In genomic region chr12:103965255-103965589, GRCh38 we compare ENCODE assay signal across 8 cellular contexts. TPM values are rescaled to one million over a fixed set of nuclear protein-coding genes. Genes with fewer than 3 reads are reported as not detected.
DNase-seq lines count a peak whose midpoint lies in the region; ATAC-seq, FAIRE-seq and TF ChIP-seq lines count a peak whose summit lies in the region.

No MANE protein-coding gene starts in this region.

- no peaks in the 10 kb centered on the region for H3K9me2 ChIP-seq in SK-N-SH

- H3K9me3 Mint-ChIP-seq in activated naive CD8-positive, alpha-beta T cell treated with anti-CD3 and anti-CD28 coated beads, Interleukin-2, amount 10 ng/mL, durations not matched to agents 7 days and 5 days: no peaks in the 10 kb centered on the region

- H3K4me1 ChIP-seq in SK-N-SH (ENCODE audit: control insufficient read depth in 1 of 2, insufficient read depth in 2 of 2, low read depth in 1 of 2, low read length in 1 of 2) (peaks cover 6 to 21% of the 10 kb centered on the region in 2 experiments), subcutaneous abdominal adipose tissue (ENCODE audit: control insufficient read depth in 5 of 5, insufficient read depth in 5 of 5, low read length in 5 of 5) (peaks cover 4 to 36% (median 26%) of the 10 kb centered on the region in 5 donors)

- H3K9me3 ChIP-seq in SK-N-SH: no peaks in the 10 kb centered on the region
- H3K9me3 ChIP-seq in subcutaneous abdominal adipose tissue (ENCODE audit: control insufficient read depth in 5 of 5, low read length in 5 of 5): no peaks in the 10 kb centered on the region

- DNase-seq in SK-N-SH: no peak
- DNase-seq in activated naive CD8-positive, alpha-beta T cell treated with anti-CD3 and anti-CD28 coated beads, Interleukin-2, amount 10 ng/mL, durations not matched to agents 7 days and 5 days: no peak
- peak; percentile 24 for DNase-seq in inferior parietal cortex (ENCODE audit: extremely low spot score)
- DNase-seq in GM12892 (ENCODE audit: insufficient read length): no peak

- peak overlapping the region; percentile 95 for H3K4me3 Mint-ChIP-seq in activated naive CD8-positive, alpha-beta T cell treated with anti-CD3 and anti-CD28 coated beads, Interleukin-2, amount 10 ng/mL, durations not matched to agents 7 days and 5 days

- FAIRE-seq in GM12892 (lab: Jason Lieb, UNC): no peak

- TF ChIP-seq CTCF in SK-N-SH (IDR thresholded peaks at IDR 0.05): no peak

- H4K20me1 ChIP-seq in SK-N-SH (ENCODE audit: insufficient read depth): peaks cover 12% of the 10 kb centered on the region

- ATAC-seq in SK-N-SH treated with all-trans-retinoic acid at 6 μM for 48 hours (no peak), HG03196 (IDR thresholded peaks at IDR 0.05; ENCODE audit: unreplicated experiment) (no peak), HG03378 (IDR thresholded peaks at IDR 0.05; ENCODE audit: unreplicated experiment) (no peak)
- ATAC-seq in activated naive CD8-positive, alpha-beta T cell treated with anti-CD3 and anti-CD28 coated beads, Interleukin-2, amount 10 ng/mL, durations not matched to agents 7 days and 5 days (ENCODE audit: low read depth): no peak

- peak overlapping the region; percentile 91 for H3K4me2 ChIP-seq in SK-N-SH

- H3K36me3 ChIP-seq in SK-N-SH (replicated peaks in 1 of 2; ENCODE audit: control insufficient read depth in 1 of 2, insufficient read depth in 2 of 2, low read length in 1 of 2): peaks cover 0 to 16% of the 10 kb centered on the region in 2 experiments
- H3K36me3 ChIP-seq in subcutaneous abdominal adipose tissue (ENCODE audit: control insufficient read depth in 5 of 5, insufficient read depth in 5 of 5, low read length in 5 of 5): peaks cover 0 to 6% (median 0%) of the 10 kb centered on the region in 5 donors

- POLR2A ChIA-PET in SK-N-SH (lab: Yijun Ruan, JAX): interaction anchor here (0.7 to 2.5 kb wide), 21 partner anchors 9 to 1271 kb away, joined by 3 to 77 read pairs (median 5); partner anchors contain the start of genes APPL2, GLT8D2, HCFC2 and HSP90B1
- POLR2A ChIA-PET in activated naive CD8-positive, alpha-beta T cell treated with anti-CD3 and anti-CD28 coated beads, Interleukin-2, amount 10 ng/mL, durations not matched to agents 7 days and 5 days (lab: Charles Lee): interaction anchor here (0.7 to 3.2 kb wide), 14 partner anchors 9 to 1142 kb away, joined by 3 to 104 read pairs (median 5); partner anchors contain the start of genes HCFC2, HSP90B1, NFYB and WASHC4

- no peaks in the 10 kb centered on the region for H3K27me3 Mint-ChIP-seq in activated naive CD8-positive, alpha-beta T cell treated with anti-CD3 and anti-CD28 coated beads, Interleukin-2, amount 10 ng/mL, durations not matched to agents 7 days and 5 days

- H3K79me2 ChIP-seq in SK-N-SH (ENCODE audit: insufficient read depth): peaks cover 72% of the 10 kb centered on the region

- peaks cover 18% of the 10 kb centered on the region for H3F3A ChIP-seq in SK-N-SH (replicated peaks; ENCODE audit: insufficient read depth)

- no peak for TF ChIP-seq EP300 in SK-N-SH (IDR thresholded peaks at IDR 0.05; ENCODE audit: borderline replicate concordance in 1 of 2, low read depth in 1 of 2, low read length in 1 of 2)

- H3K36me3 Mint-ChIP-seq in activated naive CD8-positive, alpha-beta T cell treated with anti-CD3 and anti-CD28 coated beads, Interleukin-2, amount 10 ng/mL, durations not matched to agents 7 days and 5 days: peaks cover 8% of the 10 kb centered on the region

- H3K9ac ChIP-seq in SK-N-SH (peak overlapping the region; percentile 96), subcutaneous abdominal adipose tissue (ENCODE audit: low read length in 5 of 5) (peak overlapping the region; percentile 92 to 99 (median 95))

- H3K4me3 ChIP-seq in SK-N-SH (ENCODE audit: low read depth in 2 of 2, low read length in 1 of 2): peak overlapping the region; percentile 67 to 97
- H3K4me3 ChIP-seq in subcutaneous abdominal adipose tissue (ENCODE audit: low read depth in 1 of 5, low read length in 5 of 5): peak overlapping the region; percentile 86 to 100 (median 98)

- H3K27me3 ChIP-seq in SK-N-SH (ENCODE audit: insufficient read depth) (no peaks in the 10 kb centered on the region), subcutaneous abdominal adipose tissue (ENCODE audit: control insufficient read depth in 5 of 5, insufficient read depth in 4 of 5, low read length in 5 of 5) (no peaks in the 10 kb centered on the region)

- H3K4me1 Mint-ChIP-seq in activated naive CD8-positive, alpha-beta T cell treated with anti-CD3 and anti-CD28 coated beads, Interleukin-2, amount 10 ng/mL, durations not matched to agents 7 days and 5 days: peaks cover 40% of the 10 kb centered on the region

- H2AFZ ChIP-seq in SK-N-SH (ENCODE audit: low read depth): peak overlapping the region; percentile 71; the same call in 1 of the 2 replicates

- CTCF ChIA-PET in SK-N-SH (lab: Yijun Ruan, JAX): interaction anchor here (1.4 to 2.1 kb wide), 3 partner anchors 9 to 144 kb away, joined by 3 to 17 read pairs (median 10); a partner anchor contains a TSS

- H3K27ac Mint-ChIP-seq in activated naive CD8-positive, alpha-beta T cell treated with anti-CD3 and anti-CD28 coated beads, Interleukin-2, amount 10 ng/mL, durations not matched to agents 7 days and 5 days: peak overlapping the region; percentile 94

- 3% methylated on average over 11 of the region's 11 CpGs for WGBS in SK-N-SH (ENCODE audit: low lambda C conversion rate)

- TF ChIP-seq POLR2A in GM12892 (IDR thresholded peaks at IDR 0.05; ENCODE audit: low read depth, low read length): no peak

- no peak for TF ChIP-seq RAD21 in SK-N-SH (IDR thresholded peaks at IDR 0.05; ENCODE audit: low read length)

- peak overlapping the region; percentile 82 to 91 for H3K27ac ChIP-seq in SK-N-SH (ENCODE audit: low read depth in 2 of 2, low read length in 1 of 2)
- peak overlapping the region; percentile 93 for H3K27ac ChIP-seq in subcutaneous abdominal adipose tissue (ENCODE audit: low read depth, low read length)

TF ChIP-seq in SK-N-SH, 30 proteins besides CTCF, POLR2A, EP300 and RAD21 (continues in another document):
- no peak for TF ChIP-seq SIN3A (IDR thresholded peaks at IDR 0.05; ENCODE audit: borderline replicate concordance, low read depth, low read length)
- no peak for TF ChIP-seq GATA2 (CRISPR knock-in tag; IDR thresholded peaks at IDR 0.05)
- no peak for TF ChIP-seq POLR2AphosphoS5 (IDR thresholded peaks at IDR 0.05; ENCODE audit: low read depth, low read length)
- TF ChIP-seq MEF2A (IDR thresholded peaks at IDR 0.05; ENCODE audit: borderline replicate concordance, low read depth): no peak
- no peak for TF ChIP-seq TAF1 (IDR thresholded peaks at IDR 0.05; ENCODE audit: borderline replicate concordance, low read depth, low read length)
- no peak for TF ChIP-seq ZBTB33 (IDR thresholded peaks at IDR 0.05; ENCODE audit: borderline replicate concordance, low read depth)

TF ChIP-seq in SK-N-SH treated with all-trans-retinoic acid at 6 μM for 48 hours, 23 proteins besides CTCF, POLR2A, EP300 and RAD21:
- TF ChIP-seq ZNF70 (CRISPR knock-in tag; IDR thresholded peaks at IDR 0.05) (no peak), ARNTL (CRISPR knock-in tag; IDR thresholded peaks at IDR 0.05; ENCODE audit: borderline replicate concordance, low read depth) (no peak), BACH2 (CRISPR knock-in tag; IDR thresholded peaks at IDR 0.05; ENCODE audit: borderline replicate concordance) (no peak), CSDC2 (CRISPR knock-in tag; IDR thresholded peaks at IDR 0.05) (no peak), ZNF565 (CRISPR knock-in tag; conservative IDR thresholded peaks at IDR 0.05; ENCODE audit: low read depth) (no peak), PPARA (CRISPR knock-in tag; IDR thresholded peaks at IDR 0.05; ENCODE audit: borderline replicate concordance) (no peak), SNAI2 (CRISPR knock-in tag; IDR thresholded peaks at IDR 0.05) (no peak), POU6F1 (CRISPR knock-in tag; IDR thresholded peaks at IDR 0.05; ENCODE audit: borderline replicate concordance, low read depth) (no peak)

RNA-seq across cellular contexts. Expression of gene TDG, which starts 0.5 kb away (rescaled TPM):
- polyA plus RNA-seq in SK-N-SH (2012; rRNA removed): 11.3 and 17.9 TPM in 2 replicates
- 16.7 and 18.8 TPM in 2 replicates for polyA plus RNA-seq in SK-N-SH (2012; cell fraction: cytosol; rRNA removed)
- 9.1 and 20.7 TPM in 2 replicates for polyA plus RNA-seq in SK-N-SH (2012; cell fraction: nucleus; rRNA removed)
- total RNA-seq in activated naive CD8-positive, alpha-beta T cell treated with anti-CD3 and anti-CD28 coated beads, Interleukin-2, amount 10 ng/mL, durations not matched to agents 7 days and 5 days: 10 to 100 TPM; 32.5 to 37.6 TPM
- polyA plus RNA-seq in GM12892 (2012; ENCODE audit: missing spikeins): 28.5 TPM

RNA-seq across cellular contexts. Expression of gene HSP90B1, which starts 35.0 kb away (rescaled TPM):
- 420 and 482 TPM in 2 replicates for polyA plus RNA-seq in SK-N-SH (2012; rRNA removed)
- polyA plus RNA-seq in SK-N-SH (2012; cell fraction: cytosol; rRNA removed): 567 and 850 TPM in 2 replicates
- 246 and 538 TPM in 2 replicates for polyA plus RNA-seq in SK-N-SH (2012; cell fraction: nucleus; rRNA removed)
- total RNA-seq in activated naive CD8-positive, alpha-beta T cell treated with anti-CD3 and anti-CD28 coated beads, Interleukin-2, amount 10 ng/mL, durations not matched to agents 7 days and 5 days: 100 to 1,000 TPM; 279 to 304 TPM
- polyA plus RNA-seq in GM12892 (2012; ENCODE audit: missing spikeins): 382 TPM
